In the genomic region with DNA sequence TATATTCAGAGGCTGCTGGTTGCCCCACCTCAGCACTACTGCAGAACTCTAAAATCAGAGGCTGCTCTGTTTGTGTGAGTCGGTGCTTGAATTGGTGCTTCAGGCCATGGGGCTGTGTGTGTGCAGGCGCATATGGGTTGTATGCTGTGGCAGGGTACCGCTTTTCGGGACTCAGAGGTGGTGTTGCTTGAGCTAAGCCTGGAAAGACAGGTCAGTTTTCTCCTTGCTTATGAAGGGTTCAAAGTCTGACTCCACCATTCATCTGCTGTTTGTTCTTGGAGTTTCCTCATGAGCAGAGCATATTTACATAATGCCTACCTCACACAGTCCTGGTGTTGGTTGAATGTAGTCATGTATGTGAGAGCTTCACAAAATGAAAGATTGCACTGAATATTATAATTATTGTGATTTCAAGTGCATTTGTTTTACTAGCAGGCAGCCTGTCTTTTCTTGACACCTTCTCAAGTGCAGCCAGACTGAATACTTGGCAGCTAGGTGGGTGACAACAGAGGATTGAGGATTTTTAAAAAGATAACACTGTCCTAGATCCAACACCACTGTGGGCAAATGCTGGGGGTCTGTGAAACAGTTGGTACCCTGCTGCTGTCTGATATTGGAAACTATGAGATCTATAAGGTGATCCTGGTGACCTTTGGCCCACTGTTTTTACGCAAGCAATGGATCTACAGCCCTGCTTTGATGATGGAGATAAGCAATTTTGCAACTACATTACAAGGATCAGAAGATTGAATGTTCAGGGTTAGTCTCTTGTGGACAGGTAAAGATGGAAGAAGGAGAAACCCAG, we compare ENCODE assay signal across 1 cellular context.
A peak's percentile ranks its signal among the peaks of the same experiment; 100 is the strongest.
TF ChIP-seq lines count a peak whose summit lies in the region.

No MANE protein-coding gene starts in this region.

TF ChIP-seq in HepG2, 621 proteins besides CTCF, POLR2A, EP300 and RAD21 (continued from another document and continues in another):
- TF ChIP-seq, protein P1, sequence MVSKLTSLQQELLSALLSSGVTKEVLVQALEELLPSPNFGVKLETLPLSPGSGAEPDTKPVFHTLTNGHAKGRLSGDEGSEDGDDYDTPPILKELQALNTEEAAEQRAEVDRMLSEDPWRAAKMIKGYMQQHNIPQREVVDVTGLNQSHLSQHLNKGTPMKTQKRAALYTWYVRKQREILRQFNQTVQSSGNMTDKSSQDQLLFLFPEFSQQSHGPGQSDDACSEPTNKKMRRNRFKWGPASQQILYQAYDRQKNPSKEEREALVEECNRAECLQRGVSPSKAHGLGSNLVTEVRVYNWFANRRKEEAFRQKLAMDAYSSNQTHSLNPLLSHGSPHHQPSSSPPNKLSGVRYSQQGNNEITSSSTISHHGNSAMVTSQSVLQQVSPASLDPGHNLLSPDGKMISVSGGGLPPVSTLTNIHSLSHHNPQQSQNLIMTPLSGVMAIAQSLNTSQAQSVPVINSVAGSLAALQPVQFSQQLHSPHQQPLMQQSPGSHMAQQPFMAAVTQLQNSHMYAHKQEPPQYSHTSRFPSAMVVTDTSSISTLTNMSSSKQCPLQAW (CRISPR knock-in tag; IDR thresholded peaks at IDR 0.05) = 0 out of 2 replicates have a peak, but pooled peaks have one; percentile 9
- TF ChIP-seq, protein P2, sequence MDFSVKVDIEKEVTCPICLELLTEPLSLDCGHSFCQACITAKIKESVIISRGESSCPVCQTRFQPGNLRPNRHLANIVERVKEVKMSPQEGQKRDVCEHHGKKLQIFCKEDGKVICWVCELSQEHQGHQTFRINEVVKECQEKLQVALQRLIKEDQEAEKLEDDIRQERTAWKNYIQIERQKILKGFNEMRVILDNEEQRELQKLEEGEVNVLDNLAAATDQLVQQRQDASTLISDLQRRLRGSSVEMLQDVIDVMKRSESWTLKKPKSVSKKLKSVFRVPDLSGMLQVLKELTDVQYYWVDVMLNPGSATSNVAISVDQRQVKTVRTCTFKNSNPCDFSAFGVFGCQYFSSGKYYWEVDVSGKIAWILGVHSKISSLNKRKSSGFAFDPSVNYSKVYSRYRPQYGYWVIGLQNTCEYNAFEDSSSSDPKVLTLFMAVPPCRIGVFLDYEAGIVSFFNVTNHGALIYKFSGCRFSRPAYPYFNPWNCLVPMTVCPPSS (IDR thresholded peaks at IDR 0.05) = no peak
- TF ChIP-seq ZMYM2 (CRISPR knock-in tag; IDR thresholded peaks at IDR 0.05) (0 out of 2 replicates have a peak, but pooled peaks have one; percentile 18), ZNF260 (CRISPR knock-in tag; IDR thresholded peaks at IDR 0.05; ENCODE audit: borderline replicate concordance, low read depth) (no peak), HOXA3 (CRISPR knock-in tag; IDR thresholded peaks at IDR 0.05) (peak; percentile 59), PLRG1 (conservative IDR thresholded peaks at IDR 0.05) (no peak), TSC22D2 (CRISPR knock-in tag; IDR thresholded peaks at IDR 0.05; ENCODE audit: borderline replicate concordance) (no peak), NR2F6 (IDR thresholded peaks at IDR 0.05) (peak; percentile 84), NR2F6 (CRISPR knock-in tag; IDR thresholded peaks at IDR 0.05) (peak; percentile 91), ZSCAN31 (CRISPR knock-in tag; IDR thresholded peaks at IDR 0.05; ENCODE audit: low read depth) (no peak), ZNF30 (CRISPR knock-in tag; IDR thresholded peaks at IDR 0.05) (no peak), FIP1L1 (IDR thresholded peaks at IDR 0.05; ENCODE audit: borderline replicate concordance, insufficient read depth, low read depth, low read length) (no peak), NRL (CRISPR knock-in tag; IDR thresholded peaks at IDR 0.05; ENCODE audit: borderline replicate concordance) (no peak), NCOA5 (CRISPR knock-in tag; IDR thresholded peaks at IDR 0.05) (no peak), ZMYM4 (CRISPR knock-in tag; IDR thresholded peaks at IDR 0.05) (no peak), GATAD1 (CRISPR knock-in tag; IDR thresholded peaks at IDR 0.05) (peak; percentile 8; the same call in 1 of the 2 replicates), ZNF776 (CRISPR knock-in tag; IDR thresholded peaks at IDR 0.05) (no peak), CBX5 (CRISPR knock-in tag; IDR thresholded peaks at IDR 0.05; ENCODE audit: borderline replicate concordance) (no peak), TBL1XR1 (IDR thresholded peaks at IDR 0.05; ENCODE audit: borderline replicate concordance, low read length, partially characterized antibody) (peak; percentile 63), ZMAT3 (CRISPR knock-in tag; conservative IDR thresholded peaks at IDR 0.05) (no peak), PTBP1 (IDR thresholded peaks at IDR 0.05; ENCODE audit: low read depth, low read length, poor library complexity, severe bottlenecking) (no peak), ZNF724P (CRISPR knock-in tag; IDR thresholded peaks at IDR 0.05; ENCODE audit: borderline replicate concordance) (no peak), ATF7-NPFF (CRISPR knock-in tag; IDR thresholded peaks at IDR 0.05; ENCODE audit: low read depth) (no peak), ZNF607 (CRISPR knock-in tag; IDR thresholded peaks at IDR 0.05; ENCODE audit: borderline replicate concordance) (0 out of 2 replicates have a peak, but pooled peaks have one; percentile 15)
- TF ChIP-seq, protein P3, sequence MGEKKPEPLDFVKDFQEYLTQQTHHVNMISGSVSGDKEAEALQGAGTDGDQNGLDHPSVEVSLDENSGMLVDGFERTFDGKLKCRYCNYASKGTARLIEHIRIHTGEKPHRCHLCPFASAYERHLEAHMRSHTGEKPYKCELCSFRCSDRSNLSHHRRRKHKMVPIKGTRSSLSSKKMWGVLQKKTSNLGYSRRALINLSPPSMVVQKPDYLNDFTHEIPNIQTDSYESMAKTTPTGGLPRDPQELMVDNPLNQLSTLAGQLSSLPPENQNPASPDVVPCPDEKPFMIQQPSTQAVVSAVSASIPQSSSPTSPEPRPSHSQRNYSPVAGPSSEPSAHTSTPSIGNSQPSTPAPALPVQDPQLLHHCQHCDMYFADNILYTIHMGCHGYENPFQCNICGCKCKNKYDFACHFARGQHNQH (CRISPR knock-in tag; IDR thresholded peaks at IDR 0.05) = peak; percentile 66; the same call in 1 of the 2 replicates
- TF ChIP-seq, protein P4, sequence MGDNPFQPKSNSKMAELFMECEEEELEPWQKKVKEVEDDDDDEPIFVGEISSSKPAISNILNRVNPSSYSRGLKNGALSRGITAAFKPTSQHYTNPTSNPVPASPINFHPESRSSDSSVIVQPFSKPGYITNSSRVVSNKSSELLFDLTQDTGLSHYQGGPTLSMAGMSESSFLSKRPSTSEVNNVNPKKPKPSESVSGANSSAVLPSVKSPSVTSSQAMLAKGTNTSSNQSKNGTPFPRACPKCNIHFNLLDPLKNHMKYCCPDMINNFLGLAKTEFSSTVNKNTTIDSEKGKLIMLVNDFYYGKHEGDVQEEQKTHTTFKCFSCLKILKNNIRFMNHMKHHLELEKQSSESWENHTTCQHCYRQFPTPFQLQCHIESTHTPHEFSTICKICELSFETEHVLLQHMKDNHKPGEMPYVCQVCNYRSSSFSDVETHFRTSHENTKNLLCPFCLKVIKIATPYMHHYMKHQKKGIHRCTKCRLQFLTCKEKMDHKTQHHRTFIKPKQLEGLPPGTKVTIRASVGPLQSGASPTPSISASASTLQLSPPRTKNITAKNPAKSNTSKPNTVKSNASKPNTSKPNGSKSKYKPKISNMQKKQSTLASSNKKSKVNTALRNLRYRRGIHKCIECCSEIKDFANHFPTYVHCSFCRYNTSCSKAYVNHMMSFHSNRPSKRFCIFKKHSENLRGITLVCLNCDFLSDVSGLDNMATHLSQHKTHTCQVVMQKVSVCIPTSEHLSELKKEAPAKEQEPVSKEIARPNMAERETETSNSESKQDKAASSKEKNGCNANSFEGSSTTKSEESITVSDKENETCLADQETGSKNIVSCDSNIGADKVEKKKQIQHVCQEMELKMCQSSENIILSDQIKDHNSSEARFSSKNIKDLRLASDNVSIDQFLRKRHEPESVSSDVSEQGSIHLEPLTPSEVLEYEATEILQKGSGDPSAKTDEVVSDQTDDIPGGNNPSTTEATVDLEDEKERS (CRISPR knock-in tag; IDR thresholded peaks at IDR 0.05) = peak; percentile 35; the same call in 1 of the 2 replicates
- TF ChIP-seq, protein P5, sequence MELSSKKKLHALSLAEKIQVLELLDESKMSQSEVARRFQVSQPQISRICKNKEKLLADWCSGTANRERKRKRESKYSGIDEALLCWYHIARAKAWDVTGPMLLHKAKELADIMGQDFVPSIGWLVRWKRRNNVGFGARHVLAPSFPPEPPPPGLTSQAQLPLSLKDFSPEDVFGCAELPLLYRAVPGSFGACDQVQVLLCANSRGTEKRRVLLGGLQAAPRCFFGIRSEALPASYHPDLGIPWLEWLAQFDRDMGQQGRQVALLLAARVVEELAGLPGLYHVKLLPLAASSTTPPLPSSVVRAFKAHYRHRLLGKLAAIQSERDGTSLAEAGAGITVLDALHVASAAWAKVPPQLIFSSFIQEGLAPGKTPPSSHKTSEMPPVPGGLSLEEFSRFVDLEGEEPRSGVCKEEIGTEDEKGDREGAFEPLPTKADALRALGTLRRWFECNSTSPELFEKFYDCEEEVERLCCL (CRISPR knock-in tag; IDR thresholded peaks at IDR 0.05; ENCODE audit: borderline replicate concordance) = no peak; the same call in 1 of the 2 replicates
- TF ChIP-seq, protein P6, sequence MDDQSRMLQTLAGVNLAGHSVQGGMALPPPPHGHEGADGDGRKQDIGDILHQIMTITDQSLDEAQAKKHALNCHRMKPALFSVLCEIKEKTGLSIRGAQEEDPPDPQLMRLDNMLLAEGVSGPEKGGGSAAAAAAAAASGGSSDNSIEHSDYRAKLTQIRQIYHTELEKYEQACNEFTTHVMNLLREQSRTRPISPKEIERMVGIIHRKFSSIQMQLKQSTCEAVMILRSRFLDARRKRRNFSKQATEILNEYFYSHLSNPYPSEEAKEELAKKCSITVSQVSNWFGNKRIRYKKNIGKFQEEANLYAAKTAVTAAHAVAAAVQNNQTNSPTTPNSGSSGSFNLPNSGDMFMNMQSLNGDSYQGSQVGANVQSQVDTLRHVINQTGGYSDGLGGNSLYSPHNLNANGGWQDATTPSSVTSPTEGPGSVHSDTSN (CRISPR knock-in tag; IDR thresholded peaks at IDR 0.05; ENCODE audit: borderline replicate concordance) = no peak
- TF ChIP-seq, protein P7, sequence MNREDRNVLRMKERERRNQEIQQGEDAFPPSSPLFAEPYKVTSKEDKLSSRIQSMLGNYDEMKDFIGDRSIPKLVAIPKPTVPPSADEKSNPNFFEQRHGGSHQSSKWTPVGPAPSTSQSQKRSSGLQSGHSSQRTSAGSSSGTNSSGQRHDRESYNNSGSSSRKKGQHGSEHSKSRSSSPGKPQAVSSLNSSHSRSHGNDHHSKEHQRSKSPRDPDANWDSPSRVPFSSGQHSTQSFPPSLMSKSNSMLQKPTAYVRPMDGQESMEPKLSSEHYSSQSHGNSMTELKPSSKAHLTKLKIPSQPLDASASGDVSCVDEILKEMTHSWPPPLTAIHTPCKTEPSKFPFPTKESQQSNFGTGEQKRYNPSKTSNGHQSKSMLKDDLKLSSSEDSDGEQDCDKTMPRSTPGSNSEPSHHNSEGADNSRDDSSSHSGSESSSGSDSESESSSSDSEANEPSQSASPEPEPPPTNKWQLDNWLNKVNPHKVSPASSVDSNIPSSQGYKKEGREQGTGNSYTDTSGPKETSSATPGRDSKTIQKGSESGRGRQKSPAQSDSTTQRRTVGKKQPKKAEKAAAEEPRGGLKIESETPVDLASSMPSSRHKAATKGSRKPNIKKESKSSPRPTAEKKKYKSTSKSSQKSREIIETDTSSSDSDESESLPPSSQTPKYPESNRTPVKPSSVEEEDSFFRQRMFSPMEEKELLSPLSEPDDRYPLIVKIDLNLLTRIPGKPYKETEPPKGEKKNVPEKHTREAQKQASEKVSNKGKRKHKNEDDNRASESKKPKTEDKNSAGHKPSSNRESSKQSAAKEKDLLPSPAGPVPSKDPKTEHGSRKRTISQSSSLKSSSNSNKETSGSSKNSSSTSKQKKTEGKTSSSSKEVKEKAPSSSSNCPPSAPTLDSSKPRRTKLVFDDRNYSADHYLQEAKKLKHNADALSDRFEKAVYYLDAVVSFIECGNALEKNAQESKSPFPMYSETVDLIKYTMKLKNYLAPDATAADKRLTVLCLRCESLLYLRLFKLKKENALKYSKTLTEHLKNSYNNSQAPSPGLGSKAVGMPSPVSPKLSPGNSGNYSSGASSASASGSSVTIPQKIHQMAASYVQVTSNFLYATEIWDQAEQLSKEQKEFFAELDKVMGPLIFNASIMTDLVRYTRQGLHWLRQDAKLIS (CRISPR knock-in tag; IDR thresholded peaks at IDR 0.05) = peak; percentile 93
- TF ChIP-seq, protein P8, sequence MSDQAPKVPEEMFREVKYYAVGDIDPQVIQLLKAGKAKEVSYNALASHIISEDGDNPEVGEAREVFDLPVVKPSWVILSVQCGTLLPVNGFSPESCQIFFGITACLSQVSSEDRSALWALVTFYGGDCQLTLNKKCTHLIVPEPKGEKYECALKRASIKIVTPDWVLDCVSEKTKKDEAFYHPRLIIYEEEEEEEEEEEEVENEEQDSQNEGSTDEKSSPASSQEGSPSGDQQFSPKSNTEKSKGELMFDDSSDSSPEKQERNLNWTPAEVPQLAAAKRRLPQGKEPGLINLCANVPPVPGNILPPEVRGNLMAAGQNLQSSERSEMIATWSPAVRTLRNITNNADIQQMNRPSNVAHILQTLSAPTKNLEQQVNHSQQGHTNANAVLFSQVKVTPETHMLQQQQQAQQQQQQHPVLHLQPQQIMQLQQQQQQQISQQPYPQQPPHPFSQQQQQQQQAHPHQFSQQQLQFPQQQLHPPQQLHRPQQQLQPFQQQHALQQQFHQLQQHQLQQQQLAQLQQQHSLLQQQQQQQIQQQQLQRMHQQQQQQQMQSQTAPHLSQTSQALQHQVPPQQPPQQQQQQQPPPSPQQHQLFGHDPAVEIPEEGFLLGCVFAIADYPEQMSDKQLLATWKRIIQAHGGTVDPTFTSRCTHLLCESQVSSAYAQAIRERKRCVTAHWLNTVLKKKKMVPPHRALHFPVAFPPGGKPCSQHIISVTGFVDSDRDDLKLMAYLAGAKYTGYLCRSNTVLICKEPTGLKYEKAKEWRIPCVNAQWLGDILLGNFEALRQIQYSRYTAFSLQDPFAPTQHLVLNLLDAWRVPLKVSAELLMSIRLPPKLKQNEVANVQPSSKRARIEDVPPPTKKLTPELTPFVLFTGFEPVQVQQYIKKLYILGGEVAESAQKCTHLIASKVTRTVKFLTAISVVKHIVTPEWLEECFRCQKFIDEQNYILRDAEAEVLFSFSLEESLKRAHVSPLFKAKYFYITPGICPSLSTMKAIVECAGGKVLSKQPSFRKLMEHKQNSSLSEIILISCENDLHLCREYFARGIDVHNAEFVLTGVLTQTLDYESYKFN (CRISPR knock-in tag; conservative IDR thresholded peaks at IDR 0.05) = peak; percentile 80
- TF ChIP-seq, protein P9, sequence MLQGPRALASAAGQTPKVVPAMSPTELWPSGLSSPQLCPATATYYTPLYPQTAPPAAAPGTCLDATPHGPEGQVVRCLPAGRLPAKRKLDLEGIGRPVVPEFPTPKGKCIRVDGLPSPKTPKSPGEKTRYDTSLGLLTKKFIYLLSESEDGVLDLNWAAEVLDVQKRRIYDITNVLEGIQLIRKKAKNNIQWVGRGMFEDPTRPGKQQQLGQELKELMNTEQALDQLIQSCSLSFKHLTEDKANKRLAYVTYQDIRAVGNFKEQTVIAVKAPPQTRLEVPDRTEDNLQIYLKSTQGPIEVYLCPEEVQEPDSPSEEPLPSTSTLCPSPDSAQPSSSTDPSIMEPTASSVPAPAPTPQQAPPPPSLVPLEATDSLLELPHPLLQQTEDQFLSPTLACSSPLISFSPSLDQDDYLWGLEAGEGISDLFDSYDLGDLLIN (CRISPR knock-in tag; IDR thresholded peaks at IDR 0.05; ENCODE audit: borderline replicate concordance) = no peak
